ENCODE assay signal across 7 cellular contexts in the genomic region with DNA sequence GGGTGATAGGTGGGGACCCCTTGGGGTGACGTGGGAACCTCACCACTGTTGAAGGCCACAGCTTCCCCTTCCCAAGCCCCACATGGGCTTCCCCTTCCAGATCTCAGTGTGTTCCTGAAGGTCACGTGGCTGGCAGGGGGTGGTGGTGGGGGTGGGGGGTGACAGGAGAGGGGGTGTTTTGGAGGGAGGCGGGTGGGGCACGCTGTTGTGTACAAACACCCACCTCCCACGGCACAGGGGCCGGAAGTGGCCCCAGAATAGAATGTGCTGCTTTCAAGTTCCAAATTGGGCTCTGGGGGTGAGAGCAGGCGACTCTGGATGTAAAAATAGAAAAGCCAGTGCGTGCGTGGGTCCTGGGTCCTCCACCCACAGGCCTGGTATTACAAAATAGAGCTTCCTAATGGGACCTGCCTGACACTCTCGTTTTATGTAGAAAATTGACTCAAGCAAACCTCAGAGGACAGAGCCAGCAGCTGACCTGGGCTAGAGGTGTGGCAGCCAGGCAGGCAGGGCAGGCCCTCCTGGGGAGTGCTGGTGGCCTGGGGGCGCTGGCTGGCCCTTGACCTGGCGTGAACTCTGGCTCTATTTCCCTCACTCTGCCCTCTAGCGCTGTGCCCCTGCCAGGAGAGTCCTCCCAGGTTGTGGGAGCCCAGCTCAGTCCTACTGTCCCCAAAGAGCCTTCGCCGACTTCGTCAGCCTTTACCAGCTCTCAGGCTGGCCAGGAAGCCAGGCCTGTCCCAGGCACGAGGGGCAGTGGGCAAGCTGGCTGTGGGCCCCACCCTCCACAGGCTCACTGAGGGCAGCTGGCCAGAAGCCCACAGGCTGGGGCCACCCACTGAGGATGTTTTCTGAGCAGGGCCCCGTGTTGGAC. TPM values are rescaled to one million over a fixed set of nuclear protein-coding genes. Genes with fewer than 3 reads are reported as not detected.
DNase-seq lines count a peak whose midpoint lies in the region; ATAC-seq and TF ChIP-seq lines count a peak whose summit lies in the region.

No MANE protein-coding gene starts in this region.

- no peaks in the 10 kb centered on the region for H3K36me3 ChIP-seq in esophagus squamous epithelium

- H3K9me3 Mint-ChIP-seq in T-helper 1 cell treated with Interleukin-12 subunit alpha and Interleukin-12 subunit beta and Interleukin-4 antibody, amounts not matched to agents 30 μg/mL and 1 μg/mL, for 36 hours, result peaks cover 16% of the 10 kb centered on the region

- H3K27ac ChIP-seq in esophagus squamous epithelium, result peak overlapping the region; percentile 39 to 79 (median 72)

- H3K4me3 Mint-ChIP-seq in T-helper 1 cell treated with Interleukin-12 subunit alpha and Interleukin-12 subunit beta and Interleukin-4 antibody, amounts not matched to agents 30 μg/mL and 1 μg/mL, for 36 hours, result peak overlapping the region; percentile 40

- H3K27me3 ChIP-seq in esophagus squamous epithelium, result no peaks in the 10 kb centered on the region

- peaks cover 22% of the 10 kb centered on the region for H3K4me1 Mint-ChIP-seq in T-helper 1 cell treated with Interleukin-12 subunit alpha and Interleukin-12 subunit beta and Interleukin-4 antibody, amounts not matched to agents 30 μg/mL and 1 μg/mL, for 36 hours (ENCODE audit: low read depth)

- DNase-seq in esophagus squamous epithelium (lab: John Stamatoyannopoulos, UW), result no peak
- DNase-seq in stimulated activated CD4-positive, alpha-beta T cell treated with anti-CD3 and anti-CD28 coated beads, Interleukin-4, amount 100 ng/mL, for 24 hours, result peak; percentile 52
- no peak for DNase-seq in NCI-H1694 treated with DMSO at 0.1 percent for 48 hours (lab: John Stamatoyannopoulos, UW)
- DNase-seq in G401 (ENCODE audit: low spot score), result no peak

- TF ChIP-seq POLR2A in esophagus squamous epithelium (IDR thresholded peaks at IDR 0.05), result no peak

- H3K36me3 Mint-ChIP-seq in T-helper 1 cell treated with Interleukin-12 subunit alpha and Interleukin-12 subunit beta and Interleukin-4 antibody, amounts not matched to agents 30 μg/mL and 1 μg/mL, for 36 hours (ENCODE audit: low read depth), result peaks cover 12% of the 10 kb centered on the region

- H3K4me3 ChIP-seq in esophagus squamous epithelium, result no peak overlapping the region

- H3K4me1 ChIP-seq in esophagus squamous epithelium, result peaks cover 24 to 47% (median 25%) of the 10 kb centered on the region in 3 donors

- no peak for TF ChIP-seq CTCF in esophagus squamous epithelium (IDR thresholded peaks at IDR 0.05)

- peak; percentile 74 for ATAC-seq in GM19025 (IDR thresholded peaks at IDR 0.05; ENCODE audit: low read depth, unreplicated experiment)
- ATAC-seq in HG02981 (IDR thresholded peaks at IDR 0.05; ENCODE audit: unreplicated experiment), result peak; percentile 54

- 34 to 57% methylated on average over 3 to 7 of the region's 18 CpGs for WGBS in esophagus squamous epithelium, 2 donors

- no peaks in the 10 kb centered on the region for H3K9me3 ChIP-seq in esophagus squamous epithelium

- peak overlapping the region; percentile 89 for H3K27ac Mint-ChIP-seq in T-helper 1 cell treated with Interleukin-12 subunit alpha and Interleukin-12 subunit beta and Interleukin-4 antibody, amounts not matched to agents 30 μg/mL and 1 μg/mL, for 36 hours

- in situ Hi-C loops in G401 (cut with HindIII; ENCODE audit: low sequenced_read_pairs), result no loop called here

- intact Hi-C loops in esophagus squamous epithelium (cut with DNase I), result no loop called here

- H3K27me3 Mint-ChIP-seq in T-helper 1 cell treated with Interleukin-12 subunit alpha and Interleukin-12 subunit beta and Interleukin-4 antibody, amounts not matched to agents 30 μg/mL and 1 μg/mL, for 36 hours (ENCODE audit: low read depth), result peaks cover 14% of the 10 kb centered on the region

RNA-seq across cellular contexts. Expression of gene SH3BP2, which starts 5.4 kb away (rescaled TPM):
- 10 to 100 TPM; 13.5 to 36.8 (median 34.0) TPM for total RNA-seq in esophagus squamous epithelium
- 9.0 TPM in 2 replicates for total RNA-seq in G401 (2014; rRNA removed; shearing (Covaris generic))

RNA-seq across cellular contexts. Expression of gene TNIP2, which starts 31.3 kb away (rescaled TPM):
- 10 to 100 TPM; 40.1 to 58.2 (median 45.5) TPM for total RNA-seq in esophagus squamous epithelium
- total RNA-seq in G401 (2014; rRNA removed; shearing (Covaris generic)), result 42.9 and 57.7 TPM in 2 replicates

RNA-seq across cellular contexts. Expression of gene ADD1, which starts 56.2 kb away (rescaled TPM):
- 100 to 1,000 TPM in 2 of 4 donors, 10 to 100 TPM in 2; 81.7 to 144 (median 103) TPM for total RNA-seq in esophagus squamous epithelium
- total RNA-seq in G401 (2014; rRNA removed; shearing (Covaris generic)), result 82.3 and 121 TPM in 2 replicates
